Comparison of ENCODE assay signal across 15 cellular contexts in the genomic region with DNA sequence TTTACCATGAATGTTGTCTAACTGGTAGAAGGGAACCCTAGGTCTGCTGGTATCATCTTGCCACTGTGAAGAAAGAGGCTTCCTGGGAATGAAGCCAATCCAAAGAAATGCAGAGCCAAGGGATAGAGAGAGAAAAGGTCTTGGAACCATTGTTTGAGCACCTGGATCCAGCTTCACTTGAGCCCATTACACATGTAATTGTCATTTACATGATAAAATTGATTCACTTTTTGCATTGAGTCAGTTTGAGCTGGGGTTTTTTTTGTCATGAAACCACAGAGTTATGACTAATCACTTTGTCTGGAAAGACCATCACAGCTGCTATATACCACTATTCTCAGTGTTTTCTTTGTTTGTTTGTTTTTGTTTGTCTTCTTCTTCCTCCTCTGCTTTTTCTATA.
"Had no signal": no experiment of that assay in that cellular context is flagged by ENCODE, and none has a peak within 500 bp of the region (broad histone marks: within the 10 kb centered on the region; RNA-seq: fewer than 3 reads in every experiment).

No MANE protein-coding gene starts in this region.

- DNase-seq: activated CD4-positive, alpha-beta T cell treated with anti-CD3 and anti-CD28 coated beads, Interleukin-2, amount 10 ng/mL, durations not matched to agents 24 days and 14 days; activated CD8-positive, alpha-beta T cell treated with anti-CD3 and anti-CD28 coated beads, Interleukin-2, amount 10 ng/mL, durations not matched to agents 7 days and 5 days; activated gamma-delta T cell; activated T-cell treated with anti-CD3 and anti-CD28 coated beads, Interleukin-2, amount 50 U/mL, for 4 hours; adrenal gland; kidney glomerular epithelial cell; mesendoderm; naive thymus-derived CD8-positive, alpha-beta T cell; T-helper 1 cell; transverse colon had no signal

- H3K27me3 ChIP-seq: adrenal gland, right atrium auricular region, transverse colon had no signal

- H3K36me3 Mint-ChIP-seq: activated naive CD4-positive, alpha-beta T cell treated with anti-CD3 and anti-CD28 coated beads, Interleukin-2, amount 50 U/mL, for 24 hours had no signal

- H3K27ac Mint-ChIP-seq: activated CD4-positive, alpha-beta T cell treated with anti-CD3 and anti-CD28 coated beads, Interleukin-2, amount 10 ng/mL, durations not matched to agents 24 days and 14 days; activated CD8-positive, alpha-beta T cell treated with anti-CD3 and anti-CD28 coated beads, Interleukin-2, amount 10 ng/mL, durations not matched to agents 7 days and 5 days; activated naive CD4-positive, alpha-beta T cell treated with anti-CD3 and anti-CD28 coated beads, Interleukin-2, amount 50 U/mL, for 24 hours; stimulated activated naive CD8-positive, alpha-beta T cell treated with anti-CD3 and anti-CD28 coated beads, Interleukin-15, Interleukin-2, amounts not matched to agents 100 ng/mL and 50 ng/mL, for 24 hours had no signal

- H3K27ac ChIP-seq: adrenal gland, prostate gland, right atrium auricular region, skin epidermis, transverse colon had no signal

- H3K4me1 ChIP-seq: adrenal gland, prostate gland, right atrium auricular region, transverse colon had no signal

- H3K4me3 Mint-ChIP-seq: activated CD4-positive, alpha-beta T cell treated with anti-CD3 and anti-CD28 coated beads, Interleukin-2, amount 10 ng/mL, durations not matched to agents 24 days and 14 days; activated CD8-positive, alpha-beta T cell treated with anti-CD3 and anti-CD28 coated beads, Interleukin-2, amount 10 ng/mL, durations not matched to agents 7 days and 5 days; activated naive CD4-positive, alpha-beta T cell treated with anti-CD3 and anti-CD28 coated beads, Interleukin-2, amount 50 U/mL, for 24 hours; activated T-cell treated with anti-CD3 and anti-CD28 coated beads, Interleukin-2, amount 50 U/mL, for 4 hours; naive thymus-derived CD8-positive, alpha-beta T cell; stimulated activated naive CD8-positive, alpha-beta T cell treated with anti-CD3 and anti-CD28 coated beads, Interleukin-15, Interleukin-2, amounts not matched to agents 100 ng/mL and 50 ng/mL, for 24 hours had no signal

- H3K36me3 ChIP-seq: adrenal gland, prostate gland, right atrium auricular region, transverse colon had no signal

- H3K4me1 Mint-ChIP-seq: activated CD4-positive, alpha-beta T cell treated with anti-CD3 and anti-CD28 coated beads, Interleukin-2, amount 10 ng/mL, durations not matched to agents 24 days and 14 days; activated naive CD4-positive, alpha-beta T cell treated with anti-CD3 and anti-CD28 coated beads, Interleukin-2, amount 50 U/mL, for 24 hours; naive thymus-derived CD8-positive, alpha-beta T cell had no signal

- H3K27me3 Mint-ChIP-seq: activated CD4-positive, alpha-beta T cell treated with anti-CD3 and anti-CD28 coated beads, Interleukin-2, amount 10 ng/mL, durations not matched to agents 24 days and 14 days; activated naive CD4-positive, alpha-beta T cell treated with anti-CD3 and anti-CD28 coated beads, Interleukin-2, amount 50 U/mL, for 24 hours; stimulated activated naive CD8-positive, alpha-beta T cell treated with anti-CD3 and anti-CD28 coated beads, Interleukin-15, Interleukin-2, amounts not matched to agents 100 ng/mL and 50 ng/mL, for 24 hours had no signal

- H3K9me3 ChIP-seq: adrenal gland, prostate gland, transverse colon had no signal

- H3K4me3 ChIP-seq: adrenal gland, prostate gland, right atrium auricular region, skin epidermis, transverse colon had no signal
